ENCODE assay signal across 16 cellular contexts in genomic region chr9:135223831-135224230, GRCh38.
DNase-seq lines count a peak whose midpoint lies in the region; ATAC-seq and TF ChIP-seq lines count a peak whose summit lies in the region.
"Had no signal": no experiment of that assay in that cellular context is flagged by ENCODE, and none has a peak within 500 bp of the region (broad histone marks: within the 10 kb centered on the region; RNA-seq: fewer than 3 reads in every experiment).

No MANE protein-coding gene starts in this region.

- no peak overlapping the region for H2AK5ac ChIP-seq in mesendoderm (ENCODE audit: low read length)

- no peak overlapping the region for H4K5ac ChIP-seq in mesendoderm (ENCODE audit: low read length)

- intact Hi-C loops in natural killer cell (cut with micrococcal nuclease) (no loop called here), body of pancreas (cut with DNase I) (no loop called here), aorta (cut with DNase I) (no loop called here)

- no peaks in the 10 kb centered on the region for H3K79me1 ChIP-seq in mesendoderm (ENCODE audit: low read length)

- no peak overlapping the region for H3K4me3 Mint-ChIP-seq in natural killer cell treated with Interleukin-12 subunit alpha and Interleukin-12 subunit beta and Interleukin-15 and Interleukin-18, amount 100 ng/mL, for 72 hours
- no peak overlapping the region for H3K4me3 Mint-ChIP-seq in natural killer cell
- H3K4me3 Mint-ChIP-seq: CD8-positive, alpha-beta T cell; IgD-negative memory B cell had no signal

- TF ChIP-seq CTCF in natural killer cell (IDR thresholded peaks at IDR 0.05) (no peak), body of pancreas (IDR thresholded peaks at IDR 0.05) (no peak), foreskin fibroblast (IDR thresholded peaks at IDR 0.05; ENCODE audit: low read depth, low read length) (no peak)

- H4K8ac ChIP-seq in mesendoderm (ENCODE audit: low read depth, low read length): no peak overlapping the region

- H3K27ac ChIP-seq in body of pancreas: peak overlapping the region in 2 of 4 donors; percentile 50 to 60
- no peak overlapping the region for H3K27ac ChIP-seq in mesendoderm (ENCODE audit: low read depth, low read length)
- H3K27ac ChIP-seq in aorta (ENCODE audit: low read depth in 1 of 2, low read length in 2 of 2): no peak overlapping the region
- H3K27ac ChIP-seq: RWPE1 had no signal

- peak overlapping the region; percentile 66 for H3K56ac ChIP-seq in mesendoderm (ENCODE audit: low read length)

- H3K9me3 Mint-ChIP-seq in natural killer cell treated with Interleukin-12 subunit alpha and Interleukin-12 subunit beta and Interleukin-15 and Interleukin-18, amount 100 ng/mL, for 72 hours: no peaks in the 10 kb centered on the region
- no peaks in the 10 kb centered on the region for H3K9me3 Mint-ChIP-seq in natural killer cell
- H3K9me3 Mint-ChIP-seq: CD8-positive, alpha-beta T cell; IgD-negative memory B cell had no signal

- H3K27me3 ChIP-seq in body of pancreas (no peaks in the 10 kb centered on the region), mesendoderm (ENCODE audit: insufficient read depth, low read length, poor library complexity) (no peaks in the 10 kb centered on the region), aorta (ENCODE audit: control insufficient read depth in 1 of 2, insufficient read depth in 2 of 2, low read length in 1 of 2) (no peaks in the 10 kb centered on the region)

- no peak overlapping the region for H3K23ac ChIP-seq in mesendoderm (ENCODE audit: low read length)

- H3K27me3 Mint-ChIP-seq in natural killer cell treated with Interleukin-12 subunit alpha and Interleukin-12 subunit beta and Interleukin-15 and Interleukin-18, amount 100 ng/mL, for 72 hours: no peaks in the 10 kb centered on the region
- H3K27me3 Mint-ChIP-seq in natural killer cell (ENCODE audit: low read depth in 2 of 2): no peaks in the 10 kb centered on the region

- no peaks in the 10 kb centered on the region for H3K4me1 Mint-ChIP-seq in natural killer cell treated with Interleukin-12 subunit alpha and Interleukin-12 subunit beta and Interleukin-15 and Interleukin-18, amount 100 ng/mL, for 72 hours (ENCODE audit: low read depth in 2 of 2)
- H3K4me1 Mint-ChIP-seq in natural killer cell: peaks cover 0 to 3% of the 10 kb centered on the region in 2 donors
- H3K4me1 Mint-ChIP-seq: IgD-negative memory B cell had no signal

- ATAC-seq in natural killer cell treated with Interleukin-12 subunit alpha and Interleukin-12 subunit beta and Interleukin-15 and Interleukin-18, amount 100 ng/mL, for 72 hours: no peak
- no peak for ATAC-seq in natural killer cell
- no peak for ATAC-seq in body of pancreas
- ATAC-seq in aorta (ENCODE audit: low FRiP score): no peak
- ATAC-seq in HG02885 (IDR thresholded peaks at IDR 0.05; ENCODE audit: poor library complexity, unreplicated experiment): no peak
- ATAC-seq: CD8-positive, alpha-beta T cell had no signal

- 87 to 93% methylated on average over 11 of the region's 11 CpGs for whole genome bisulfite sequencing in body of pancreas, 2 donors
- no CpG with 5 or more reads among the region's 11 CpGs for WGBS in mesendoderm (ENCODE audit: extremely low coverage, insufficient coverage, low lambda C conversion rate)
- 72 to 78% methylated on average over 11 of the region's 11 CpGs for WGBS in aorta, 2 donors

- no peak overlapping the region for H3K27ac Mint-ChIP-seq in natural killer cell treated with Interleukin-12 subunit alpha and Interleukin-12 subunit beta and Interleukin-15 and Interleukin-18, amount 100 ng/mL, for 72 hours
- H3K27ac Mint-ChIP-seq in natural killer cell: no peak overlapping the region
- H3K27ac Mint-ChIP-seq: CD8-positive, alpha-beta T cell; IgD-negative memory B cell had no signal

- no peak overlapping the region for H3K4me3 ChIP-seq in body of pancreas
- no peak overlapping the region for H3K4me3 ChIP-seq in mesendoderm (ENCODE audit: low read length)
- H3K4me3 ChIP-seq in aorta (ENCODE audit: low read length in 2 of 2): no peak overlapping the region
- H3K4me3 ChIP-seq in foreskin fibroblast (ENCODE audit: low read depth in 1 of 2, low read length in 2 of 2): no peak overlapping the region

- DNase-seq in natural killer cell treated with Interleukin-12 subunit alpha and Interleukin-12 subunit beta and Interleukin-15 and Interleukin-18, amount 100 ng/mL, for 72 hours (ENCODE audit: low spot score): peak; percentile 44
- DNase-seq in natural killer cell: no peak
- DNase-seq in body of pancreas: peak in 3 of 4 donors; percentile 9 to 12 (median 10)
- peak; percentile 38 for DNase-seq in mesendoderm
- DNase-seq in aorta: peak; percentile 12 to 52
- no peak for DNase-seq in ureter (ENCODE audit: low spot score)
- DNase-seq in foreskin fibroblast: no peak
- DNase-seq: AML-193; CD8-positive, alpha-beta T cell; MV-4-11; NCI-H1436 treated with DMSO at 0.1 percent for 48 hours; NCI-H226; NK-92 treated with Interleukin-12 subunit alpha and Interleukin-12 subunit beta, amount 100 ng/mL, for 24 hours had no signal

- no peaks in the 10 kb centered on the region for H3K36me3 ChIP-seq in body of pancreas (replicated peaks in 1 of 2; ENCODE audit: insufficient read depth in 1 of 2, low read depth in 2 of 2)
- H3K36me3 ChIP-seq in mesendoderm (ENCODE audit: control insufficient read depth, insufficient read depth, low read length): no peaks in the 10 kb centered on the region
- H3K36me3 ChIP-seq in aorta (ENCODE audit: control insufficient read depth in 1 of 2, insufficient read depth in 2 of 2, low read length in 1 of 2): no peaks in the 10 kb centered on the region

- no peak overlapping the region for H3K18ac ChIP-seq in mesendoderm (ENCODE audit: low read length)

- no peaks in the 10 kb centered on the region for H3K9me3 ChIP-seq in body of pancreas
- H3K9me3 ChIP-seq in aorta (ENCODE audit: control insufficient read depth, low read length): no peaks in the 10 kb centered on the region

- H3K36me3 Mint-ChIP-seq in natural killer cell treated with Interleukin-12 subunit alpha and Interleukin-12 subunit beta and Interleukin-15 and Interleukin-18, amount 100 ng/mL, for 72 hours: no peaks in the 10 kb centered on the region
- no peaks in the 10 kb centered on the region for H3K36me3 Mint-ChIP-seq in natural killer cell
- H3K36me3 Mint-ChIP-seq: CD8-positive, alpha-beta T cell; IgD-negative memory B cell had no signal

- no peak overlapping the region for H3K4ac ChIP-seq in mesendoderm (ENCODE audit: low read depth, low read length)

- no peak overlapping the region for H2BK5ac ChIP-seq in mesendoderm (ENCODE audit: low read length)

- no peak for TF ChIP-seq POLR2A in body of pancreas (IDR thresholded peaks at IDR 0.05)

- no peak overlapping the region for H2BK120ac ChIP-seq in mesendoderm (ENCODE audit: low read depth, low read length)

- H2BK15ac ChIP-seq in mesendoderm (replicated peaks; ENCODE audit: low read depth): no peak overlapping the region

- H3K4me1 ChIP-seq in body of pancreas (peaks cover 45% of the 10 kb centered on the region), mesendoderm (ENCODE audit: control insufficient read depth, low read depth, low read length) (peaks cover 11% of the 10 kb centered on the region), aorta (ENCODE audit: control insufficient read depth in 1 of 2, insufficient read depth in 2 of 2, low read length in 2 of 2) (no peaks in the 10 kb centered on the region)

- H3K4me2 ChIP-seq in mesendoderm (ENCODE audit: low read length): no peak overlapping the region

- no peak overlapping the region for H3K9ac ChIP-seq in mesendoderm (ENCODE audit: low read length)

- H3K79me2 ChIP-seq in mesendoderm (ENCODE audit: control insufficient read depth, insufficient read depth, low read length): no peaks in the 10 kb centered on the region

Comparison
In these comparisons a context has a peak if more than half of its experiments do, and no peak if none do; other contexts are left out.
1. DNase-seq: peak in natural killer cell treated with Interleukin-12 subunit alpha and Interleukin-12 subunit beta and Interleukin-15 and Interleukin-18, amount 100 ng/mL, for 72 hours (single experiment), body of pancreas (3 of 4), mesendoderm (single experiment) and aorta (2 of 2); none in natural killer cell (single experiment), ureter (single experiment) and foreskin fibroblast (0 of 2).